25 cellular contexts compared by ENCODE assay signal in genomic region chr21:34820051-34820450, GRCh38.
DNase-seq lines count a peak whose midpoint lies in the region; ATAC-seq and TF ChIP-seq lines count a peak whose summit lies in the region.
"Had no signal": no experiment of that assay in that cellular context is flagged by ENCODE, and none has a peak within 500 bp of the region (broad histone marks: within the 10 kb centered on the region; RNA-seq: fewer than 3 reads in every experiment).

No MANE protein-coding gene starts in this region.

- in situ Hi-C loops in IMR-90 (cut with MboI; ENCODE audit: low sequenced_read_pairs) = no loop called here

- no peak for ATAC-seq in IMR-90 (ENCODE audit: low read depth)
- no peak for ATAC-seq in effector memory CD8-positive, alpha-beta T cell (replicated peaks)
- ATAC-seq: activated CD8-positive, alpha-beta T cell treated with anti-CD3 and anti-CD28 coated beads for 36 hours had no signal

- H3K27me3 ChIP-seq in IMR-90 (ENCODE audit: control insufficient read depth, insufficient read depth, low read length) (no peaks in the 10 kb centered on the region), neuronal stem cell (ENCODE audit: control insufficient read depth in 3 of 3, insufficient read depth in 3 of 3, low read depth in 1 of 3, low read length in 3 of 3) (no peaks in the 10 kb centered on the region)
- H3K27me3 ChIP-seq: testis, uterus had no signal

- H2AK5ac ChIP-seq in IMR-90 (ENCODE audit: low read depth, low read length) (peak overlapping the region; percentile 2; the same call in 1 of the 2 replicates), neuronal stem cell (ENCODE audit: low read depth, low read length) (no peak overlapping the region)

- TF ChIP-seq POLR2A in IMR-90 (IDR thresholded peaks at IDR 0.05; ENCODE audit: low read depth, low read length) = no peak

- H3K9me1 ChIP-seq in IMR-90 (ENCODE audit: insufficient read depth, low read length) = peaks cover 70% of the 10 kb centered on the region

- no peak overlapping the region for H3K4ac ChIP-seq in IMR-90 (ENCODE audit: low read depth, low read length)
- no peak overlapping the region for H3K4ac ChIP-seq in neuronal stem cell (ENCODE audit: low read length)

- H2BK120ac ChIP-seq in IMR-90 (ENCODE audit: low read depth, low read length) (no peak overlapping the region), neuronal stem cell (ENCODE audit: low read depth, low read length) (no peak overlapping the region)

- DNase-seq in GDM1 (lab: John Stamatoyannopoulos, UW) = peak; percentile 16
- DNase-seq in IMR-90 = no peak
- no peak for DNase-seq in effector memory CD8-positive, alpha-beta T cell
- DNase-seq in neuronal stem cell (ENCODE audit: low spot score) = no peak
- DNase-seq in middle frontal gyrus (ENCODE audit: extremely low spot score, low spot score) = no peak
- no peak for DNase-seq in 8988T
- no peak for DNase-seq in GM10266 (ENCODE audit: extremely low spot score)
- no peak for DNase-seq in activated CD8-positive, alpha-beta memory T cell treated with anti-CD3 and anti-CD28 coated beads, Interleukin-2, amount 50 U/mL, for 4 hours
- DNase-seq: activated CD4-positive, alpha-beta T cell treated with anti-CD3 and anti-CD28 coated beads for 1 hour; activated CD8-positive, alpha-beta T cell treated with anti-CD3 and anti-CD28 coated beads for 36 hours; activated gamma-delta T cell treated with Interleukin-2 at 50 U/mL for 16 hours; activated T-cell treated with anti-CD3 and anti-CD28 coated beads, Interleukin-2, amount 50 U/mL, for 24 hours; C1 segment of cervical spinal cord; KG1; kidney; NCI-H1436; NCI-H446; PC-9; SIG-M5; stimulated activated CD4-positive, alpha-beta T cell treated with anti-CD3 and anti-CD28 coated beads, Interleukin-4, amount 100 ng/mL, for 24 hours; stimulated activated naive CD4-positive, alpha-beta T cell treated with Interleukin-2 at 50 U/mL for 16 hours; testis; uterus had no signal

- H3K27me3 Mint-ChIP-seq in effector memory CD8-positive, alpha-beta T cell = no peaks in the 10 kb centered on the region
- H3K27me3 Mint-ChIP-seq: activated CD8-positive, alpha-beta T cell treated with anti-CD3 and anti-CD28 coated beads for 36 hours; activated T-cell treated with anti-CD3 and anti-CD28 coated beads, Interleukin-2, amount 50 U/mL, for 24 hours had no signal

- peaks cover 61% of the 10 kb centered on the region for H4K20me1 ChIP-seq in IMR-90 (ENCODE audit: insufficient read depth, low read length)

- no peaks in the 10 kb centered on the region for H3K9me3 Mint-ChIP-seq in effector memory CD8-positive, alpha-beta T cell
- H3K9me3 Mint-ChIP-seq: activated CD8-positive, alpha-beta T cell treated with anti-CD3 and anti-CD28 coated beads for 36 hours; activated T-cell treated with anti-CD3 and anti-CD28 coated beads, Interleukin-2, amount 50 U/mL, for 24 hours had no signal

- H3K18ac ChIP-seq in IMR-90 (ENCODE audit: low read depth, low read length) (no peak overlapping the region), neuronal stem cell (ENCODE audit: low read length) (no peak overlapping the region)

- H3K4me1 ChIP-seq in IMR-90 (ENCODE audit: control insufficient read depth, insufficient read depth, low read length) (peaks cover 45% of the 10 kb centered on the region), neuronal stem cell (ENCODE audit: control insufficient read depth in 2 of 2, insufficient read depth in 1 of 2, low read depth in 1 of 2, low read length in 2 of 2) (peaks cover 0 to 16% of the 10 kb centered on the region in 2 donors)
- H3K4me1 ChIP-seq: testis, uterus had no signal

- no peak overlapping the region for H2BK12ac ChIP-seq in neuronal stem cell (ENCODE audit: low read length)

- H3K14ac ChIP-seq in IMR-90 (replicated peaks; ENCODE audit: low read depth, low read length) = peak overlapping the region; percentile 38; the same call in 1 of the 2 replicates
- H3K14ac ChIP-seq in neuronal stem cell (ENCODE audit: low read length) = no peak overlapping the region

- H3K9me3 ChIP-seq in IMR-90 (ENCODE audit: control insufficient read depth, insufficient read depth, low read length) = no peaks in the 10 kb centered on the region
- H3K9me3 ChIP-seq in neuronal stem cell (replicated peaks in 1 of 2; ENCODE audit: control insufficient read depth in 2 of 2, insufficient read depth in 1 of 2, low read depth in 1 of 2, low read length in 2 of 2) = no peaks in the 10 kb centered on the region
- H3K9me3 ChIP-seq: testis, uterus had no signal

- H3K9ac ChIP-seq in IMR-90 (ENCODE audit: low read depth, low read length) = no peak overlapping the region
- H3K9ac ChIP-seq in neuronal stem cell (ENCODE audit: low read depth, low read length, poor library complexity) = no peak overlapping the region

- H2BK20ac ChIP-seq in IMR-90 (ENCODE audit: low read depth, low read length) = no peak overlapping the region

- POLR2A ChIA-PET in IMR-90 (lab: Charles Lee; ENCODE audit: unreplicated experiment) = no interaction called here

- H3K36me3 ChIP-seq in IMR-90 (ENCODE audit: control insufficient read depth, insufficient read depth, low read length) (peaks cover 53% of the 10 kb centered on the region), neuronal stem cell (replicated peaks in 1 of 2; ENCODE audit: control insufficient read depth in 2 of 2, insufficient read depth in 2 of 2, low read length in 2 of 2) (no peaks in the 10 kb centered on the region)
- H3K36me3 ChIP-seq: cardiac muscle cell, uterus had no signal

- H3K4me3 ChIP-seq in IMR-90 (ENCODE audit: insufficient read depth, low read depth, low read length) (no peak overlapping the region), neuronal stem cell (ENCODE audit: low read length in 2 of 2) (no peak overlapping the region)
- H3K4me3 ChIP-seq: cardiac muscle cell, lung, PC-9, testis, uterus had no signal

- no peak overlapping the region for H2BK5ac ChIP-seq in IMR-90 (ENCODE audit: low read depth, low read length, poor library complexity, severe bottlenecking)
- H2BK5ac ChIP-seq in neuronal stem cell (ENCODE audit: low read length) = no peak overlapping the region

- no peak overlapping the region for H4K5ac ChIP-seq in IMR-90 (ENCODE audit: low read depth, low read length)

- no peak overlapping the region for H3K4me2 ChIP-seq in IMR-90 (ENCODE audit: low read depth, low read length)
- H3K4me2 ChIP-seq in neuronal stem cell (ENCODE audit: insufficient read depth, low read length, poor library complexity, severe bottlenecking) = peak overlapping the region; percentile 19
- H3K4me2 ChIP-seq: PC-9 had no signal

- no peak for TF ChIP-seq RAD21 in IMR-90 (IDR thresholded peaks at IDR 0.05; ENCODE audit: low read length)

- H3K27ac ChIP-seq in IMR-90 (ENCODE audit: insufficient read depth, low read length) = no peak overlapping the region
- no peak overlapping the region for H3K27ac ChIP-seq in neuronal stem cell (replicated peaks; ENCODE audit: low read length)
- H3K27ac ChIP-seq: cardiac muscle cell, PC-9, testis, uterus had no signal

- no peak overlapping the region for H2AK9ac ChIP-seq in IMR-90 (replicated peaks; ENCODE audit: low read depth, low read length, poor library complexity)

- 40% methylated on average over 1 of the region's 9 CpGs; no CpG with 5 or more reads in 1 of the 2 experiments for WGBS in IMR-90 (ENCODE audit: extremely low coverage in 2 of 2, insufficient read length in 1 of 2), 2 experiments
- WGBS in neuronal stem cell (ENCODE audit: extremely low coverage in 2 of 2, insufficient read length in 2 of 2, insufficient replicate concordance in 1 of 2), 2 donors = no CpG with 5 or more reads among the region's 9 CpGs

- H3K79me1 ChIP-seq in IMR-90 (ENCODE audit: low read depth in 1 of 2, low read length in 2 of 2) = peaks cover 49 to 96% of the 10 kb centered on the region in 2 experiments
- H3K79me1 ChIP-seq in neuronal stem cell (ENCODE audit: low read depth, low read length) = no peaks in the 10 kb centered on the region

- H4K8ac ChIP-seq in IMR-90 (ENCODE audit: low read depth in 2 of 2, low read length in 2 of 2) (no peak overlapping the region), neuronal stem cell (ENCODE audit: low read depth, low read length) (no peak overlapping the region)

- intact Hi-C loops in IMR-90 (cut with micrococcal nuclease) = no loop called here

- H3K36me3 Mint-ChIP-seq in effector memory CD8-positive, alpha-beta T cell (ENCODE audit: insufficient read depth) = peaks cover 62% of the 10 kb centered on the region

- H3K23ac ChIP-seq in IMR-90 (ENCODE audit: low read depth, low read length) (no peak overlapping the region), neuronal stem cell (ENCODE audit: low read depth, low read length, poor library complexity) (no peak overlapping the region)

- no peak overlapping the region for H4K91ac ChIP-seq in IMR-90 (ENCODE audit: insufficient read depth, low read depth, low read length)
- H4K91ac ChIP-seq in neuronal stem cell (ENCODE audit: low read depth, low read length, poor library complexity) = no peak overlapping the region

- BruUV-seq in IMR-90 (replicated peaks; lab: Mats Ljungman, UMichigan) = no TSS peak

- dilution Hi-C loops in IMR-90 (cut with HindIII; ENCODE audit: low sequenced_read_pairs, unreplicated experiment) = no loop called here

- TF ChIP-seq CTCF in IMR-90 (conservative IDR thresholded peaks at IDR 0.05; ENCODE audit: low read depth, low read length) (no peak), GM10266 (IDR thresholded peaks at IDR 0.05; ENCODE audit: control insufficient read depth, insufficient read depth, low read depth, missing control alignments) (no peak)

- H2BK15ac ChIP-seq in IMR-90 (ENCODE audit: low read depth, low read length) (no peak overlapping the region), neuronal stem cell (ENCODE audit: low read length) (no peak overlapping the region)

- peak overlapping the region; percentile 65 to 85 for H3K27ac Mint-ChIP-seq in effector memory CD8-positive, alpha-beta T cell
- H3K27ac Mint-ChIP-seq: activated CD8-positive, alpha-beta T cell treated with anti-CD3 and anti-CD28 coated beads for 36 hours had no signal

- no peak overlapping the region for H3K56ac ChIP-seq in IMR-90 (ENCODE audit: extremely low read depth, insufficient read depth, low read length)

- peaks cover 22 to 36% of the 10 kb centered on the region in 2 donors for H3K4me1 Mint-ChIP-seq in effector memory CD8-positive, alpha-beta T cell (ENCODE audit: low read depth in 2 of 2)

- no peak overlapping the region for H3K4me3 Mint-ChIP-seq in effector memory CD8-positive, alpha-beta T cell
- H3K4me3 Mint-ChIP-seq: activated CD8-positive, alpha-beta T cell treated with anti-CD3 and anti-CD28 coated beads for 36 hours; activated T-cell treated with anti-CD3 and anti-CD28 coated beads, Interleukin-2, amount 50 U/mL, for 24 hours had no signal

- H2AFZ ChIP-seq in IMR-90 (replicated peaks; ENCODE audit: low read length, poor library complexity) (peak overlapping the region; percentile 44), neuronal stem cell (ENCODE audit: low read length) (no peak overlapping the region)
- H2AFZ ChIP-seq: PC-9 had no signal

- CTCF ChIA-PET in IMR-90 (lab: Yijun Ruan, JAX) = no interaction called here

TF ChIP-seq in IMR-90, 13 proteins besides CTCF, POLR2A, EP300 and RAD21 (continues in another document):
- TF ChIP-seq MAZ (IDR thresholded peaks at IDR 0.05; ENCODE audit: borderline replicate concordance, low read depth, low read length) (no peak), RFX5 (IDR thresholded peaks at IDR 0.05; ENCODE audit: low read depth, low read length) (no peak), NFE2L2 (IDR thresholded peaks at IDR 0.05; ENCODE audit: low read depth, low read length) (no peak)
